In the genomic region with DNA sequence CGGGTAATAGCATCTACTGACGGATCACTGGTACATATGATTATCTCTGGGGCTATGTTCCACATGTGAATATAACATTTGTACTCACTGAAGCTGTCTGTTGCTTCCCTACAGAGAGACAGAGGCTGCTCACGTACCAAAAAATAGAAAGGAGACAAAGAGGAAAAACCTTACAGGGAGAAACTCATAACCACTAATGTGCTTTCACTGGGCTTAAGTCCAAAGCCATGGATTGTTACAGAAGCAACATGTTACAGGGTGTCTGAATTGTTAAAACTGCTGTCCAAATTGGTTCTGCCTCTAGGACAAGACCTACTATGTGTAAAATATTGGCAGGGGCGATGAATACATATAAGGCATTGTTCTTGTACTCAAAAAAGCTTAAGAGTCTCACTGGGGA, we compare ENCODE assay signal across 1 cellular context.
TF ChIP-seq lines count a peak whose summit lies in the region.

No MANE protein-coding gene starts in this region.

TF ChIP-seq in HEK293T, 16 proteins besides CTCF, POLR2A, EP300 and RAD21:
- no peak for TF ChIP-seq FOXA1 (IDR thresholded peaks at IDR 0.05)
- no peak for TF ChIP-seq ARNT (IDR thresholded peaks at IDR 0.05)
- TF ChIP-seq SP1 (IDR thresholded peaks at IDR 0.05): no peak
- no peak for TF ChIP-seq TARDBP (IDR thresholded peaks at IDR 0.05)
- no peak for TF ChIP-seq SUZ12 (IDR thresholded peaks at IDR 0.05)
- TF ChIP-seq NFRKB (IDR thresholded peaks at IDR 0.05): no peak
